In the genomic region with DNA sequence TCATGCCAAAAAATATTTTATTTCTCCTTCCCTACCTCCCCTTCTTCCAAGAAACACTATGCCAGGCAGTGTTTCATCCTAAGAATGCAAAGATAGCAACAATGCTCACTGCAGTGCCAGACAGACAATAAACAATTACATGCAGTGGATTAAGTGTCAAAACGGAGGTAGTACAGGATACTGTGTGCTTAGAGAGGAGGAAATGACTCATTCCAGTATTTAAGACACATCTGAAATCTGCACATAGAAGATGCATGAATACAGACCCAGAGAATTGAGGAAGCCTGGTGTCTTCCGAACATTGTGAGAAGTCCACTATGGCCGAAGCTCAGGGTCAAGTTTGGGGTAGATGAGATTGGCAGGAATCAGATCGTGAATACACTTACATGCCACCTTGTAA, we compare ENCODE assay signal across 8 cellular contexts.
DNase-seq lines count a peak whose midpoint lies in the region; ATAC-seq and TF ChIP-seq lines count a peak whose summit lies in the region.

No MANE protein-coding gene starts in this region.

- POLR2A ChIA-PET in naive thymus-derived CD8-positive, alpha-beta T cell (lab: Charles Lee): no interaction called here

- TF ChIP-seq POLR2A in gastroesophageal sphincter (IDR thresholded peaks at IDR 0.05): no peak

- no peak overlapping the region for H3K4me3 ChIP-seq in HUES48 (ENCODE audit: low read depth, low read length)
- H3K4me3 ChIP-seq in gastroesophageal sphincter: no peak overlapping the region

- peaks cover 36% of the 10 kb centered on the region for H3K4me1 ChIP-seq in HUES48 (ENCODE audit: control insufficient read depth, insufficient read depth, low read length)
- peaks cover 0 to 28% (median 5%) of the 10 kb centered on the region in 3 donors for H3K4me1 ChIP-seq in gastroesophageal sphincter

- no peaks in the 10 kb centered on the region for H3K9me3 ChIP-seq in HUES48 (ENCODE audit: control insufficient read depth, insufficient read depth, low read length)
- no peaks in the 10 kb centered on the region for H3K9me3 ChIP-seq in gastroesophageal sphincter

- TF ChIP-seq CTCF in gastroesophageal sphincter (IDR thresholded peaks at IDR 0.05): no peak

- no peak overlapping the region for H3K9ac ChIP-seq in HUES48 (ENCODE audit: low read depth, low read length)

- no peak for TF ChIP-seq EP300 in gastroesophageal sphincter (IDR thresholded peaks at IDR 0.05)

- WGBS in gastroesophageal sphincter (ENCODE audit: low coverage in 1 of 2), 2 donors: 39 to 50% methylated on average over 3 to 4 of the region's 4 CpGs

- no peak for DNase-seq in activated naive CD8-positive, alpha-beta T cell treated with anti-CD3 and anti-CD28 coated beads, Interleukin-2, amount 50 U/mL, for 24 hours
- DNase-seq in naive thymus-derived CD8-positive, alpha-beta T cell: peak in 2 of 10 donors; percentile 2 to 19
- DNase-seq in OCI-M1 (lab: John Stamatoyannopoulos, UW) (no peak), NCI-H187 (lab: John Stamatoyannopoulos, UW) (no peak)

- H3K36me3 ChIP-seq in HUES48 (ENCODE audit: control insufficient read depth, insufficient read depth, low read length) (no peaks in the 10 kb centered on the region), gastroesophageal sphincter (peaks cover 0 to 7% of the 10 kb centered on the region in 2 donors)

- H3K27me3 Mint-ChIP-seq in activated naive CD8-positive, alpha-beta T cell treated with anti-CD3 and anti-CD28 coated beads, Interleukin-2, amount 50 U/mL, for 24 hours: no peaks in the 10 kb centered on the region
- peaks cover 0 to 2% (median 0%) of the 10 kb centered on the region in 5 donors for H3K27me3 Mint-ChIP-seq in naive thymus-derived CD8-positive, alpha-beta T cell

- H3K27ac ChIP-seq in HUES48 (ENCODE audit: low read depth, low read length) (peak overlapping the region; percentile 89), gastroesophageal sphincter (no peak overlapping the region)

- H3K27me3 ChIP-seq in HUES48 (ENCODE audit: control insufficient read depth, insufficient read depth, low read length) (no peaks in the 10 kb centered on the region), gastroesophageal sphincter (no peaks in the 10 kb centered on the region)

- H3K4me3 Mint-ChIP-seq in activated naive CD8-positive, alpha-beta T cell treated with anti-CD3 and anti-CD28 coated beads, Interleukin-2, amount 50 U/mL, for 24 hours: no peak overlapping the region
- peak overlapping the region in 5 of 10 donors; percentile 5 to 63 (median 37) for H3K4me3 Mint-ChIP-seq in naive thymus-derived CD8-positive, alpha-beta T cell

- peaks cover 8% of the 10 kb centered on the region for H3K36me3 Mint-ChIP-seq in activated naive CD8-positive, alpha-beta T cell treated with anti-CD3 and anti-CD28 coated beads, Interleukin-2, amount 50 U/mL, for 24 hours (ENCODE audit: low read depth)
- H3K36me3 Mint-ChIP-seq in naive thymus-derived CD8-positive, alpha-beta T cell: peaks cover under 1 to 23% (median 18%) of the 10 kb centered on the region in 3 donors

- peak; percentile 58 for ATAC-seq in GM18498 (IDR thresholded peaks at IDR 0.05; ENCODE audit: unreplicated experiment)
- peak; percentile 49 for ATAC-seq in GM21717 (IDR thresholded peaks at IDR 0.05; ENCODE audit: unreplicated experiment)
- ATAC-seq in activated naive CD8-positive, alpha-beta T cell treated with anti-CD3 and anti-CD28 coated beads, Interleukin-2, amount 50 U/mL, for 24 hours: peak; percentile 64
- ATAC-seq in naive thymus-derived CD8-positive, alpha-beta T cell: peak; percentile 66 to 76
- no peak for ATAC-seq in gastroesophageal sphincter

- peak overlapping the region; percentile 21 for H3K27ac Mint-ChIP-seq in activated naive CD8-positive, alpha-beta T cell treated with anti-CD3 and anti-CD28 coated beads, Interleukin-2, amount 50 U/mL, for 24 hours
- H3K27ac Mint-ChIP-seq in naive thymus-derived CD8-positive, alpha-beta T cell: peak overlapping the region in 9 of 10 donors; percentile 10 to 91 (median 56)

- peaks cover 66% of the 10 kb centered on the region for H3K4me1 Mint-ChIP-seq in activated naive CD8-positive, alpha-beta T cell treated with anti-CD3 and anti-CD28 coated beads, Interleukin-2, amount 50 U/mL, for 24 hours
- peaks cover 15 to 47% (median 27%) of the 10 kb centered on the region in 4 donors for H3K4me1 Mint-ChIP-seq in naive thymus-derived CD8-positive, alpha-beta T cell

- H3K9me3 Mint-ChIP-seq in activated naive CD8-positive, alpha-beta T cell treated with anti-CD3 and anti-CD28 coated beads, Interleukin-2, amount 50 U/mL, for 24 hours: no peaks in the 10 kb centered on the region
- no peaks in the 10 kb centered on the region for H3K9me3 Mint-ChIP-seq in naive thymus-derived CD8-positive, alpha-beta T cell
